ENCODE assay signal across 8 cellular contexts in genomic region chr3:125052671-125053303, GRCh38. TPM values are rescaled to one million over a fixed set of nuclear protein-coding genes. Genes with fewer than 3 reads are reported as not detected.
DNase-seq lines count a peak whose midpoint lies in the region; ATAC-seq and TF ChIP-seq lines count a peak whose summit lies in the region.

No MANE protein-coding gene starts in this region.

- H3K27ac ChIP-seq in naive thymus-derived CD4-positive, alpha-beta T cell (ENCODE audit: low read depth, low read length), result peak overlapping the region; percentile 89

- peaks cover 17% of the 10 kb centered on the region for H4K20me1 ChIP-seq in Loucy (ENCODE audit: insufficient read depth, low read length, poor library complexity, severe bottlenecking)

- no peaks in the 10 kb centered on the region for H3K9me3 Mint-ChIP-seq in chondrocyte (ENCODE audit: low read depth)
- H3K9me3 Mint-ChIP-seq in naive thymus-derived CD4-positive, alpha-beta T cell, result no peaks in the 10 kb centered on the region

- no peak overlapping the region for H2AFZ ChIP-seq in Loucy (ENCODE audit: low read length)

- peaks cover 6% of the 10 kb centered on the region for H3K36me3 Mint-ChIP-seq in chondrocyte (ENCODE audit: low read depth)
- peaks cover 4 to 31% (median 10%) of the 10 kb centered on the region in 5 donors for H3K36me3 Mint-ChIP-seq in naive thymus-derived CD4-positive, alpha-beta T cell

- H3K4me3 ChIP-seq in Loucy (ENCODE audit: low read length, poor library complexity, severe bottlenecking), result peak overlapping the region; percentile 81
- H3K4me3 ChIP-seq in naive thymus-derived CD4-positive, alpha-beta T cell (ENCODE audit: low read length), result peak overlapping the region; percentile 40

- no peaks in the 10 kb centered on the region for H3K27me3 ChIP-seq in Loucy (ENCODE audit: insufficient read depth, low read length, poor library complexity, severe bottlenecking)
- H3K27me3 ChIP-seq in naive thymus-derived CD4-positive, alpha-beta T cell (ENCODE audit: control insufficient read depth in 2 of 2, insufficient read depth in 2 of 2, low read length in 2 of 2), result no peaks in the 10 kb centered on the region

- DNase-seq in DMS153 treated with DMSO at 0.1 percent for 48 hours (lab: John Stamatoyannopoulos, UW; ENCODE audit: unreplicated experiment) (peak; percentile 57), chondrocyte (ENCODE audit: low spot score) (no peak), COR-L47 (lab: John Stamatoyannopoulos, UW) (no peak), germinal center (ENCODE audit: low spot score) (no peak)
- DNase-seq in naive thymus-derived CD4-positive, alpha-beta T cell, result no peak
- DNase-seq in activated CD4-positive, CD25-positive, alpha-beta regulatory T cell (lab: John Stamatoyannopoulos, UW), result no peak

- H3K27me3 Mint-ChIP-seq in chondrocyte (ENCODE audit: low read depth), result no peaks in the 10 kb centered on the region
- peaks cover 0 to 9% (median 0%) of the 10 kb centered on the region in 5 donors for H3K27me3 Mint-ChIP-seq in naive thymus-derived CD4-positive, alpha-beta T cell

- peaks cover 28% of the 10 kb centered on the region; the same call in 1 of the 2 replicates for H3K79me2 ChIP-seq in Loucy (ENCODE audit: insufficient read depth, low read length)

- H3K9me2 ChIP-seq in Loucy (replicated peaks; ENCODE audit: low read depth, low read length), result no peaks in the 10 kb centered on the region

- H3K4me3 Mint-ChIP-seq in chondrocyte (ENCODE audit: unreplicated experiment), result peak overlapping the region; percentile 91
- H3K4me3 Mint-ChIP-seq in naive thymus-derived CD4-positive, alpha-beta T cell, result peak overlapping the region; percentile 89 to 100 (median 96)

- CTCF ChIA-PET in naive thymus-derived CD4-positive, alpha-beta T cell (lab: Charles Lee), result interaction anchor here (0.5 to 1.4 kb wide), 4 partner anchors 29 to 300 kb away, joined by 3 to 6 read pairs (median 4); no protein-coding TSS in a partner anchor

- no peak for TF ChIP-seq CTCF in Loucy (conservative IDR thresholded peaks at IDR 0.05; ENCODE audit: low read length)
- TF ChIP-seq CTCF in chondrocyte (IDR thresholded peaks at IDR 0.05), result no peak

- POLR2A ChIA-PET in naive thymus-derived CD4-positive, alpha-beta T cell (lab: Charles Lee), result interaction anchor here (0.5 to 3.4 kb wide), 14 partner anchors 7 to 523 kb away, joined by 3 to 25 read pairs (median 3); partner anchors contain the start of gene ZNF148

- intact Hi-C loops in naive thymus-derived CD4-positive, alpha-beta T cell (cut with micrococcal nuclease), result loop anchor here (1.0 to 10.0 kb wide), 22 partner anchors 13 to 1468 kb away; partner anchors contain the start of genes UMPS (in 2 of the 2), HACD2 (in 1 of the 2), KLF15 (in 1 of the 2) and OSBPL11 (in 1 of the 2)

- peak overlapping the region; percentile 84 for H3K4me2 ChIP-seq in Loucy (ENCODE audit: low read depth, low read length, poor library complexity, severe bottlenecking)

- H3F3A ChIP-seq in Loucy (ENCODE audit: low read depth), result peaks cover 16% of the 10 kb centered on the region

- peak overlapping the region; percentile 96 for H3K27ac Mint-ChIP-seq in chondrocyte (ENCODE audit: unreplicated experiment)
- H3K27ac Mint-ChIP-seq in naive thymus-derived CD4-positive, alpha-beta T cell, result peak overlapping the region; percentile 82 to 99 (median 92)

- no peak for ATAC-seq in naive thymus-derived CD4-positive, alpha-beta T cell
- no peak for ATAC-seq in GM19324 (IDR thresholded peaks at IDR 0.05; ENCODE audit: low FRiP score, unreplicated experiment)

- H3K36me3 ChIP-seq in Loucy (ENCODE audit: insufficient read depth, low read length), result no peaks in the 10 kb centered on the region
- no peaks in the 10 kb centered on the region for H3K36me3 ChIP-seq in naive thymus-derived CD4-positive, alpha-beta T cell (ENCODE audit: control insufficient read depth in 2 of 3, insufficient read depth in 3 of 3, low read length in 3 of 3)

- peak overlapping the region; percentile 20 for H3K9ac ChIP-seq in Loucy (ENCODE audit: low read depth, low read length, poor library complexity, severe bottlenecking)

- peaks cover 76% of the 10 kb centered on the region for H3K4me1 Mint-ChIP-seq in chondrocyte (ENCODE audit: low read depth)
- H3K4me1 Mint-ChIP-seq in naive thymus-derived CD4-positive, alpha-beta T cell, result peaks cover 53 to 82% (median 71%) of the 10 kb centered on the region in 7 donors

- H3K9me3 ChIP-seq in Loucy (ENCODE audit: insufficient read depth, low read depth, low read length), result no peaks in the 10 kb centered on the region
- no peaks in the 10 kb centered on the region for H3K9me3 ChIP-seq in naive thymus-derived CD4-positive, alpha-beta T cell (ENCODE audit: control insufficient read depth in 2 of 3, low read length in 3 of 3)

- H3K4me1 ChIP-seq in Loucy (ENCODE audit: insufficient read depth, low read length, poor library complexity, severe bottlenecking), result peaks cover 39% of the 10 kb centered on the region
- H3K4me1 ChIP-seq in naive thymus-derived CD4-positive, alpha-beta T cell (ENCODE audit: control insufficient read depth in 2 of 2, insufficient read depth in 2 of 2, low read length in 2 of 2), result peaks cover 44% of the 10 kb centered on the region in 2 donors

RNA-seq across cellular contexts. Expression of gene HEG1, which starts 3.0 kb away (rescaled TPM):
- 69.6 to 107 TPM (median 70.4 TPM) in 3 replicates for total RNA-seq in chondrocyte
- 10 to 100 TPM; 16.9 to 45.4 (median 20.0) TPM for total RNA-seq in naive thymus-derived CD4-positive, alpha-beta T cell
- 1 to 10 TPM; 2.1 to 5.4 TPM for polyA plus RNA-seq in naive thymus-derived CD4-positive, alpha-beta T cell
